In genomic region chr7:123557016-123557630, GRCh38 we compare ENCODE assay signal across 1 cellular context.
TF ChIP-seq lines count a peak whose summit lies in the region.

No MANE protein-coding gene starts in this region.

TF ChIP-seq in HCT116, 20 proteins besides CTCF, POLR2A, EP300 and RAD21 (continued from another document):
- peak; percentile 40 for TF ChIP-seq REST (IDR thresholded peaks at IDR 0.05; ENCODE audit: low read depth)
- TF ChIP-seq ZNF274 (IDR thresholded peaks at IDR 0.05; ENCODE audit: low read depth, low read length): no peak
- TF ChIP-seq, protein P1, sequence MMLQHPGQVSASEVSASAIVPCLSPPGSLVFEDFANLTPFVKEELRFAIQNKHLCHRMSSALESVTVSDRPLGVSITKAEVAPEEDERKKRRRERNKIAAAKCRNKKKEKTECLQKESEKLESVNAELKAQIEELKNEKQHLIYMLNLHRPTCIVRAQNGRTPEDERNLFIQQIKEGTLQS (IDR thresholded peaks at IDR 0.05): no peak
